9 cellular contexts compared by ENCODE assay signal in genomic region chr14:91899213-91899612, GRCh38. TPM values are rescaled to one million over a fixed set of nuclear protein-coding genes. Genes with fewer than 3 reads are reported as not detected.
DNase-seq lines count a peak whose midpoint lies in the region; ATAC-seq and TF ChIP-seq lines count a peak whose summit lies in the region.
"Had no signal": no experiment of that assay in that cellular context is flagged by ENCODE, and none has a peak within 500 bp of the region (broad histone marks: within the 10 kb centered on the region; RNA-seq: fewer than 3 reads in every experiment).

No MANE protein-coding gene starts in this region.

- H3K36me3 Mint-ChIP-seq in chondrocyte (ENCODE audit: low read depth) = peaks cover 10% of the 10 kb centered on the region
- H3K36me3 Mint-ChIP-seq in effector memory CD8-positive, alpha-beta T cell (ENCODE audit: insufficient read depth) = no peaks in the 10 kb centered on the region

- no peaks in the 10 kb centered on the region for H3K27me3 Mint-ChIP-seq in chondrocyte (ENCODE audit: low read depth)
- no peaks in the 10 kb centered on the region for H3K27me3 Mint-ChIP-seq in effector memory CD8-positive, alpha-beta T cell
- H3K27me3 Mint-ChIP-seq: activated T-helper 17 cell treated with anti-CD3 and anti-CD28 coated beads, Interleukin-2, amount 50 U/mL, for 72 hours had no signal

- no peak for ATAC-seq in effector memory CD8-positive, alpha-beta T cell (replicated peaks)
- ATAC-seq in sciatic nerve = no peak
- ATAC-seq: activated T-helper 17 cell treated with anti-CD3 and anti-CD28 coated beads, Interleukin-2, amount 50 U/mL, for 72 hours had no signal

- H3K4me3 ChIP-seq in GM12864 (ENCODE audit: low read depth, low read length) = no peak overlapping the region
- H3K4me3 ChIP-seq in LNCaP clone FGC (ENCODE audit: low read depth, low read length) = no peak overlapping the region
- no peak overlapping the region for H3K4me3 ChIP-seq in retinal pigment epithelial cell (ENCODE audit: low read length)
- H3K4me3 ChIP-seq: ovary had no signal

- H3K4me3 Mint-ChIP-seq in chondrocyte (ENCODE audit: unreplicated experiment) = peak overlapping the region; percentile 18
- no peak overlapping the region for H3K4me3 Mint-ChIP-seq in effector memory CD8-positive, alpha-beta T cell
- H3K4me3 Mint-ChIP-seq: activated T-helper 17 cell treated with anti-CD3 and anti-CD28 coated beads, Interleukin-2, amount 50 U/mL, for 72 hours had no signal

- no peaks in the 10 kb centered on the region for H3K9me3 Mint-ChIP-seq in chondrocyte (ENCODE audit: low read depth)
- no peaks in the 10 kb centered on the region for H3K9me3 Mint-ChIP-seq in effector memory CD8-positive, alpha-beta T cell
- H3K9me3 Mint-ChIP-seq: activated T-helper 17 cell treated with anti-CD3 and anti-CD28 coated beads, Interleukin-2, amount 50 U/mL, for 72 hours had no signal

- peak overlapping the region; percentile 92 for H3K27ac Mint-ChIP-seq in chondrocyte (ENCODE audit: unreplicated experiment)
- H3K27ac Mint-ChIP-seq in effector memory CD8-positive, alpha-beta T cell = no peak overlapping the region
- H3K27ac Mint-ChIP-seq: activated T-helper 17 cell treated with anti-CD3 and anti-CD28 coated beads, Interleukin-2, amount 50 U/mL, for 72 hours had no signal

- intact Hi-C loops in sciatic nerve (cut with DNase I) = loop anchor here (10.0 kb wide), 1 partner anchor 46 kb away; the partner anchor contains the start of gene FBLN5

- no peak for DNase-seq in GM12864 (ENCODE audit: low read depth)
- peak; percentile 63 for DNase-seq in LNCaP clone FGC (ENCODE audit: low read depth)
- DNase-seq in chondrocyte (ENCODE audit: low spot score) = no peak
- no peak for DNase-seq in retinal pigment epithelial cell (ENCODE audit: low read depth)
- DNase-seq in effector memory CD8-positive, alpha-beta T cell = no peak
- no peak for DNase-seq in NCI-H1092 (lab: John Stamatoyannopoulos, UW)
- DNase-seq in sciatic nerve (ENCODE audit: low spot score) = no peak
- DNase-seq: ovary had no signal

- TF ChIP-seq CTCF in GM12864 (IDR thresholded peaks at IDR 0.05; ENCODE audit: low read depth, low read length, missing control alignments) (peak; percentile 5), LNCaP clone FGC (IDR thresholded peaks at IDR 0.05; ENCODE audit: control insufficient read depth, extremely low read depth, insufficient read depth) (peak; percentile 85), chondrocyte (IDR thresholded peaks at IDR 0.05) (no peak), retinal pigment epithelial cell (conservative IDR thresholded peaks at IDR 0.05; ENCODE audit: low read depth, low read length) (peak; percentile 52)

- H3K4me1 Mint-ChIP-seq in chondrocyte (ENCODE audit: low read depth) = peaks cover 96% of the 10 kb centered on the region
- H3K4me1 Mint-ChIP-seq in effector memory CD8-positive, alpha-beta T cell (ENCODE audit: low read depth in 2 of 2) = peaks cover 7 to 15% of the 10 kb centered on the region in 2 donors
- H3K4me1 Mint-ChIP-seq: activated T-helper 17 cell treated with anti-CD3 and anti-CD28 coated beads, Interleukin-2, amount 50 U/mL, for 72 hours had no signal

RNA-seq across cellular contexts. Expression of gene TC2N, which starts 31.9 kb away (rescaled TPM):
- total RNA-seq in chondrocyte (9.1 to 14.4 TPM (median 11.2 TPM) in 3 replicates), sciatic nerve (13.2 TPM)

RNA-seq across cellular contexts. Expression of gene FBLN5, which starts 48.3 kb away (rescaled TPM):
- total RNA-seq in chondrocyte (1,189 to 1,311 TPM (median 1,232 TPM) in 3 replicates), sciatic nerve (172 TPM)
